In genomic region chr20:57578476-57579165, GRCh38 we compare ENCODE assay signal across 39 cellular contexts. TPM values are rescaled to one million over a fixed set of nuclear protein-coding genes. Genes with fewer than 3 reads are reported as not detected.
"Had no signal": no experiment of that assay in that cellular context is flagged by ENCODE, and none has a peak within 500 bp of the region (broad histone marks: within the 10 kb centered on the region; RNA-seq: fewer than 3 reads in every experiment).

No MANE protein-coding gene starts in this region.

- ATAC-seq: activated CD4-positive, alpha-beta T cell treated with anti-CD3 and anti-CD28 coated beads for 36 hours; activated CD8-positive, alpha-beta memory T cell treated with anti-CD3 and anti-CD28 coated beads, Interleukin-2, amount 10 ng/mL, durations not matched to agents 7 days and 5 days; activated CD8-positive, alpha-beta T cell treated with anti-CD3 and anti-CD28 coated beads, Interleukin-2, amount 10 ng/mL, durations not matched to agents 7 days and 5 days; activated naive CD8-positive, alpha-beta T cell treated with anti-CD3 and anti-CD28 coated beads, Interleukin-2, amount 50 U/mL, for 24 hours; body of pancreas; T-helper 17 cell had no signal

- H3K36me3 ChIP-seq: adrenal gland, breast epithelium, cardiac muscle cell, colonic mucosa, esophagus squamous epithelium had no signal

- FAIRE-seq: endometrium, endothelial cell of umbilical vein, frontal cortex had no signal

- H3K27me3 ChIP-seq: cardiac muscle cell, colonic mucosa had no signal

- H3K4me3 ChIP-seq: adrenal gland, body of pancreas, breast epithelium, cardiac muscle cell, colonic mucosa, esophagus squamous epithelium had no signal

- H3K27ac ChIP-seq: adrenal gland, body of pancreas, breast epithelium, cardiac muscle cell, colonic mucosa, epithelial cell of prostate, esophagus squamous epithelium had no signal

- H3K4me1 ChIP-seq: breast epithelium had no signal

- DNase-seq: activated CD4-positive, alpha-beta memory T cell treated with anti-CD3 and anti-CD28 coated beads for 36 hours; activated CD4-positive, alpha-beta T cell treated with anti-CD3 and anti-CD28 coated beads for 36 hours; activated CD4-positive, alpha-beta T cell treated with anti-CD3 and anti-CD28 coated beads, Interleukin-2, amount 10 ng/mL, durations not matched to agents 24 days and 14 days; activated CD4-positive, CD25-positive, alpha-beta regulatory T cell; activated CD4-positive, CD25-positive, alpha-beta regulatory T cell treated with anti-CD3 and anti-CD28 coated beads, Interleukin-2, amount 50 U/mL, for 72 hours; activated CD8-positive, alpha-beta memory T cell treated with anti-CD3 and anti-CD28 coated beads, Interleukin-2, amount 10 ng/mL, durations not matched to agents 7 days and 5 days; activated CD8-positive, alpha-beta memory T cell treated with anti-CD3 and anti-CD28 coated beads, Interleukin-2, amount 50 U/mL, for 4 hours; activated CD8-positive, alpha-beta T cell treated with anti-CD3 and anti-CD28 coated beads, Interleukin-2, amount 10 ng/mL, durations not matched to agents 7 days and 5 days; activated effector memory CD4-positive, alpha-beta T cell treated with anti-CD3 and anti-CD28 coated beads, Interleukin-2, amount 50 U/mL, for 16 hours; activated naive CD4-positive, alpha-beta T cell treated with anti-CD3 and anti-CD28 coated beads for 36 hours; activated naive CD8-positive, alpha-beta T cell treated with anti-CD3 and anti-CD28 coated beads for 36 hours; activated naive CD8-positive, alpha-beta T cell treated with anti-CD3 and anti-CD28 coated beads, Interleukin-2, amount 50 U/mL, for 24 hours; activated T-cell treated with anti-CD3 and anti-CD28 coated beads, Interleukin-2, amount 50 U/mL, for 1 hour; activated T-cell treated with anti-CD3 and anti-CD28 coated beads, Interleukin-2, amount 50 U/mL, for 48 hours; adrenal gland; amygdala; body of pancreas; central memory CD4-positive, alpha-beta T cell; cerebellar nuclear complex; colonic mucosa; effector CD8-positive, alpha-beta T cell; esophagus squamous epithelium; T-helper 1 cell; T-helper 17 cell; T1000 had no signal

- H3K9me3 ChIP-seq: adrenal gland, body of pancreas, breast epithelium, colonic mucosa, esophagus squamous epithelium had no signal

RNA-seq across cellular contexts. Expression of gene PCK1, which starts 17.7 kb away (rescaled TPM):
- total RNA-seq: activated CD4-positive, alpha-beta memory T cell treated with anti-CD3 and anti-CD28 coated beads for 36 hours; activated CD4-positive, alpha-beta T cell treated with anti-CD3 and anti-CD28 coated beads for 36 hours; activated CD4-positive, alpha-beta T cell treated with anti-CD3 and anti-CD28 coated beads, Interleukin-2, amount 10 ng/mL, durations not matched to agents 24 days and 14 days; activated CD8-positive, alpha-beta memory T cell treated with anti-CD3 and anti-CD28 coated beads for 36 hours; activated CD8-positive, alpha-beta memory T cell treated with anti-CD3 and anti-CD28 coated beads, Interleukin-2, amount 10 ng/mL, durations not matched to agents 7 days and 5 days; activated CD8-positive, alpha-beta T cell treated with anti-CD3 and anti-CD28 coated beads, Interleukin-2, amount 10 ng/mL, durations not matched to agents 7 days and 5 days; activated naive CD4-positive, alpha-beta T cell treated with anti-CD3 and anti-CD28 coated beads for 36 hours; activated naive CD8-positive, alpha-beta T cell treated with anti-CD3 and anti-CD28 coated beads for 36 hours; activated T-helper 1 cell treated with anti-CD3 and anti-CD28 coated beads, Interleukin-12 subunit alpha, Interleukin-12 subunit beta, Interleukin-2, Interleukin-4 antibody, amounts not matched to agents 30 ng/mL and 10 ng/mL and 1 ng/mL, durations not matched to agents 14 hours and 24 hours and 36 hours; activated T-helper 2 cell treated with anti-CD3 and anti-CD28 coated beads, Interferon-gamma antibody, Interleukin-2, Interleukin-4, amounts not matched to agents 10 μg/mL and 5 μg/mL and 100 μg/mL, durations not matched to agents 14 hours and 24 hours and 36 hours; dermis microvascular lymphatic vessel endothelial cell; endothelial cell of umbilical vein; fibroblast of villous mesenchyme; T-helper 17 cell had no signal
- polyA plus RNA-seq: cardiac muscle cell, endothelial cell of umbilical vein, fibroblast of lung had no signal

RNA-seq across cellular contexts. Expression of gene ZBP1, which starts 41.6 kb away (rescaled TPM):
- total RNA-seq: cardiac muscle cell, dermis microvascular lymphatic vessel endothelial cell, endothelial cell of umbilical vein, fibroblast of lung, fibroblast of villous mesenchyme, frontal cortex had no signal
- polyA plus RNA-seq: cardiac muscle cell, endothelial cell of umbilical vein, fibroblast of lung had no signal

RNA-seq across cellular contexts. Expression of gene CTCFL, which starts 53.7 kb away (rescaled TPM):
- total RNA-seq: activated CD4-positive, alpha-beta memory T cell treated with anti-CD3 and anti-CD28 coated beads for 36 hours; activated CD4-positive, alpha-beta T cell treated with anti-CD3 and anti-CD28 coated beads for 36 hours; activated CD4-positive, alpha-beta T cell treated with anti-CD3 and anti-CD28 coated beads, Interleukin-2, amount 10 ng/mL, durations not matched to agents 24 days and 14 days; activated CD8-positive, alpha-beta memory T cell treated with anti-CD3 and anti-CD28 coated beads for 36 hours; activated CD8-positive, alpha-beta memory T cell treated with anti-CD3 and anti-CD28 coated beads, Interleukin-2, amount 10 ng/mL, durations not matched to agents 7 days and 5 days; activated CD8-positive, alpha-beta T cell treated with anti-CD3 and anti-CD28 coated beads, Interleukin-2, amount 10 ng/mL, durations not matched to agents 7 days and 5 days; activated naive CD4-positive, alpha-beta T cell treated with anti-CD3 and anti-CD28 coated beads for 36 hours; activated naive CD8-positive, alpha-beta T cell treated with anti-CD3 and anti-CD28 coated beads for 36 hours; activated T-helper 1 cell treated with anti-CD3 and anti-CD28 coated beads, Interleukin-12 subunit alpha, Interleukin-12 subunit beta, Interleukin-2, Interleukin-4 antibody, amounts not matched to agents 30 ng/mL and 10 ng/mL and 1 ng/mL, durations not matched to agents 14 hours and 24 hours and 36 hours; activated T-helper 2 cell treated with anti-CD3 and anti-CD28 coated beads, Interferon-gamma antibody, Interleukin-2, Interleukin-4, amounts not matched to agents 10 μg/mL and 5 μg/mL and 100 μg/mL, durations not matched to agents 14 hours and 24 hours and 36 hours; aorta; body of pancreas; breast epithelium; dermis microvascular lymphatic vessel endothelial cell; endothelial cell of umbilical vein; fibroblast of lung; fibroblast of villous mesenchyme; frontal cortex; T-helper 17 cell had no signal
- polyA plus RNA-seq: aorta, cardiac muscle cell, endothelial cell of umbilical vein, esophagus, fibroblast of lung had no signal
